24 cellular contexts compared by ENCODE assay signal in the genomic region with DNA sequence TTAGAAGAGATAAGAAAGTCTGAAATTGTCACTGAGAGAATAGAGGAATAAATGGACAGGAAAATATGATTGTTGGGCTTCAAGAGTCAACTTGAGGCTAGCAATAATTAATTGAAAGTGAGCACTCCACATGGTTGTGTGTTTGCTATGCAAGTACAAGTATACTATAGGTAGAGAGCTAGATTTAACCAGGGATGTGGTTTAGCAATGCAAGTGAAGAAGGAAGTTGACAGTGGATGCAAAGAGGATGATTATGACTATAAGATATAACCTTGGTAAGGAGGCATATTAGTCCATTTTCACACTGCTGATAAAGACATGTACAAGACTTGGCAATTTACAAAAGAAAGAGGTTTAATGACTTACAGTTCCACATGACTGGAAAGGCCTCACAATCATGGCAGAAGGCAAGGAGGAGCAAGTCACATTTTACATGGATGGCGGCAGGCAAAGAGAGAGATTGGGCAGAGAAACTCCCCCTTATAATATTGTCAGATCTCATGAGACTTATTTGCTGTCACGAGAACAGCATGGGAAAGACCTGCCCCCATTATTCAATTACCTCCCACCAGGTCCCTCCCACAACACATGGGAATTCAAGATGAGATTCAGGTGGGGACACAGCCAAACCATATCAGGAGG. TPM values are rescaled to one million over a fixed set of nuclear protein-coding genes. Genes with fewer than 3 reads are reported as not detected.
"Had no signal": no experiment of that assay in that cellular context is flagged by ENCODE, and none has a peak within 500 bp of the region (broad histone marks: within the 10 kb centered on the region; RNA-seq: fewer than 3 reads in every experiment).

No MANE protein-coding gene starts in this region.

- H3K27ac Mint-ChIP-seq: activated CD4-positive, alpha-beta memory T cell treated with anti-CD3 and anti-CD28 coated beads for 36 hours; activated CD4-positive, alpha-beta T cell treated with anti-CD3 and anti-CD28 coated beads, Interleukin-2, amount 10 ng/mL, durations not matched to agents 24 days and 14 days; activated CD8-positive, alpha-beta T cell treated with anti-CD3 and anti-CD28 coated beads, Interleukin-2, amount 10 ng/mL, durations not matched to agents 7 days and 5 days; activated naive CD8-positive, alpha-beta T cell; activated T-helper 17 cell treated with anti-CD3 and anti-CD28 coated beads, Interleukin-2, amount 50 U/mL, for 72 hours; brain; dendritic cell treated with granulocyte-macrophage colony-stimulating factor and Interleukin-4, amounts not matched to agents 40 ng/mL and 50 ng/mL, for 4 days; endodermal cell had no signal

- H3K4me3 Mint-ChIP-seq: activated CD4-positive, alpha-beta memory T cell treated with anti-CD3 and anti-CD28 coated beads for 36 hours; activated CD4-positive, alpha-beta T cell treated with anti-CD3 and anti-CD28 coated beads, Interleukin-2, amount 10 ng/mL, durations not matched to agents 24 days and 14 days; activated CD8-positive, alpha-beta T cell treated with anti-CD3 and anti-CD28 coated beads, Interleukin-2, amount 10 ng/mL, durations not matched to agents 7 days and 5 days; activated naive CD8-positive, alpha-beta T cell; activated T-cell treated with anti-CD3 and anti-CD28 coated beads, Interleukin-2, amount 50 U/mL, for 4 hours; activated T-helper 17 cell treated with anti-CD3 and anti-CD28 coated beads, Interleukin-2, amount 50 U/mL, for 72 hours; brain; central memory CD8-positive, alpha-beta T cell; dendritic cell treated with granulocyte-macrophage colony-stimulating factor and Interleukin-4, amounts not matched to agents 40 ng/mL and 50 ng/mL, for 4 days; endodermal cell had no signal

- H3K9me3 Mint-ChIP-seq: activated CD4-positive, alpha-beta memory T cell treated with anti-CD3 and anti-CD28 coated beads for 36 hours; activated CD4-positive, alpha-beta T cell treated with anti-CD3 and anti-CD28 coated beads, Interleukin-2, amount 10 ng/mL, durations not matched to agents 24 days and 14 days; activated T-cell treated with anti-CD3 and anti-CD28 coated beads, Interleukin-2, amount 50 U/mL, for 4 hours; activated T-helper 17 cell treated with anti-CD3 and anti-CD28 coated beads, Interleukin-2, amount 50 U/mL, for 72 hours; brain; central memory CD8-positive, alpha-beta T cell; dendritic cell treated with granulocyte-macrophage colony-stimulating factor and Interleukin-4, amounts not matched to agents 40 ng/mL and 50 ng/mL, for 4 days; endodermal cell had no signal

- DNase-seq: activated CD4-positive, alpha-beta memory T cell treated with anti-CD3 and anti-CD28 coated beads for 36 hours; activated CD4-positive, alpha-beta T cell treated with anti-CD3 and anti-CD28 coated beads for 1 hour; activated CD4-positive, alpha-beta T cell treated with anti-CD3 and anti-CD28 coated beads, Interleukin-2, amount 10 ng/mL, durations not matched to agents 24 days and 14 days; activated CD8-positive, alpha-beta T cell treated with anti-CD3 and anti-CD28 coated beads, Interleukin-2, amount 10 ng/mL, durations not matched to agents 7 days and 5 days; activated effector memory CD4-positive, alpha-beta T cell treated with Interleukin-2 at 50 U/mL for 16 hours; activated gamma-delta T cell treated with Interleukin-2 at 50 U/mL for 16 hours; activated naive CD4-positive, alpha-beta T cell treated with anti-CD3 and anti-CD28 coated beads, Interleukin-2, amount 50 U/mL, for 16 hours; activated naive CD4-positive, alpha-beta T cell treated with Interleukin-2 at 50 U/mL for 16 hours; activated T-cell treated with anti-CD3 and anti-CD28 coated beads, Interleukin-2, amount 50 U/mL, for 4 hours; dorsolateral prefrontal cortex; effector memory CD4-positive, alpha-beta T cell; endodermal cell; foreskin keratinocyte; gastrocnemius medialis; glutamatergic neuron; heart left ventricle had no signal

- H3K27ac ChIP-seq: ascending aorta, coronary artery, dorsolateral prefrontal cortex, foreskin keratinocyte, gastrocnemius medialis, heart left ventricle had no signal

- ATAC-seq: activated CD8-positive, alpha-beta T cell treated with anti-CD3 and anti-CD28 coated beads, Interleukin-2, amount 10 ng/mL, durations not matched to agents 7 days and 5 days; activated T-cell treated with anti-CD3 and anti-CD28 coated beads, Interleukin-2, amount 50 U/mL, for 4 hours; activated T-helper 17 cell treated with anti-CD3 and anti-CD28 coated beads, Interleukin-2, amount 50 U/mL, for 72 hours; esophagus mucosa; foreskin keratinocyte; gastrocnemius medialis; heart left ventricle had no signal

- H3K27me3 Mint-ChIP-seq: activated CD4-positive, alpha-beta memory T cell treated with anti-CD3 and anti-CD28 coated beads for 36 hours; activated CD4-positive, alpha-beta T cell treated with anti-CD3 and anti-CD28 coated beads, Interleukin-2, amount 10 ng/mL, durations not matched to agents 24 days and 14 days; activated naive CD8-positive, alpha-beta T cell; activated T-helper 17 cell treated with anti-CD3 and anti-CD28 coated beads, Interleukin-2, amount 50 U/mL, for 72 hours; brain; central memory CD8-positive, alpha-beta T cell; dendritic cell treated with granulocyte-macrophage colony-stimulating factor and Interleukin-4, amounts not matched to agents 40 ng/mL and 50 ng/mL, for 4 days had no signal

- H3K27me3 ChIP-seq: ascending aorta, dorsolateral prefrontal cortex, foreskin keratinocyte, gastrocnemius medialis, heart left ventricle had no signal

- H3K9me3 ChIP-seq: ascending aorta, gastrocnemius medialis, heart left ventricle had no signal

- H3K36me3 ChIP-seq: ascending aorta, gastrocnemius medialis, heart left ventricle had no signal

- H3K4me3 ChIP-seq: ascending aorta, coronary artery, dorsolateral prefrontal cortex, gastrocnemius medialis, heart left ventricle had no signal

- H3K4me1 ChIP-seq: foreskin keratinocyte had no signal

- H3K4me1 Mint-ChIP-seq: activated T-helper 17 cell treated with anti-CD3 and anti-CD28 coated beads, Interleukin-2, amount 50 U/mL, for 72 hours; central memory CD8-positive, alpha-beta T cell had no signal

RNA-seq across cellular contexts. Expression of gene DTL, which starts 47.3 kb away (rescaled TPM):
- total RNA-seq: ascending aorta had no signal
